ENCODE assay signal across 29 cellular contexts in genomic region chr13:66068683-66069082, GRCh38.
DNase-seq lines count a peak whose midpoint lies in the region; TF ChIP-seq lines count a peak whose summit lies in the region.
"Had no signal": no experiment of that assay in that cellular context is flagged by ENCODE, and none has a peak within 500 bp of the region (broad histone marks: within the 10 kb centered on the region; RNA-seq: fewer than 3 reads in every experiment).

No MANE protein-coding gene starts in this region.

- no peaks in the 10 kb centered on the region for H3F3A ChIP-seq in neural cell (ENCODE audit: insufficient read depth, low read length, poor library complexity, severe bottlenecking)

- peak; percentile 98 for TF ChIP-seq EP300 in neural cell (conservative IDR thresholded peaks at IDR 0.05; ENCODE audit: poor library complexity, severe bottlenecking)

- H3K9me3 ChIP-seq in neural cell (ENCODE audit: low read length) (no peaks in the 10 kb centered on the region), breast epithelium (no peaks in the 10 kb centered on the region)
- H3K9me3 ChIP-seq: A549; BE2C; BLaER1; BLaER1 treated with 17β-estradiol and CSF1 and Interleukin-3, amounts not matched to agents 10 nM and 100 nM; Caco-2 had no signal

- peak overlapping the region; percentile 50 for H3K27ac ChIP-seq in neural cell (ENCODE audit: low read length)
- H3K27ac ChIP-seq in breast epithelium, result no peak overlapping the region
- H3K27ac ChIP-seq: 22Rv1; A549; BLaER1; BLaER1 treated with 17β-estradiol and CSF1 and Interleukin-3, amounts not matched to agents 10 nM and 100 nM; C4-2B had no signal

- DNase-seq in OCI-M1 (lab: John Stamatoyannopoulos, UW), result peak; percentile 33
- no peak for DNase-seq in breast epithelium (ENCODE audit: low spot score in 2 of 2)
- no peak for DNase-seq in activated gamma-delta T cell (lab: John Stamatoyannopoulos, UW)
- DNase-seq: 8988T; ACHN; AML-193; BE2C; C1 segment of cervical spinal cord; Caco-2; Calu3; CD4-positive, alpha-beta memory T cell; CD4-positive, alpha-beta T cell; CD4-positive, CD25-positive, alpha-beta regulatory T cell; CD8-positive, alpha-beta memory T cell; CD8-positive, alpha-beta T cell; COR-L47; DMS 273 treated with DMSO at 0.1 percent for 48 hours; DMS153; DMS53; DMS79; DMS79 treated with DMSO at 0.1 percent for 48 hours; DND-41; EL had no signal

- H2AFZ ChIP-seq in neural cell (ENCODE audit: low read depth, low read length), result no peak overlapping the region

- intact Hi-C loops in breast epithelium (cut with DNase I; ENCODE audit: low total_unique reads), result no loop called here

- H3K9ac ChIP-seq in neural cell (ENCODE audit: low read length), result no peak overlapping the region
- H3K9ac ChIP-seq: BLaER1; BLaER1 treated with 17β-estradiol and CSF1 and Interleukin-3, amounts not matched to agents 10 nM and 100 nM had no signal

- TF ChIP-seq RAD21 in neural cell (conservative IDR thresholded peaks at IDR 0.05), result no peak

- no peaks in the 10 kb centered on the region for H3K36me3 ChIP-seq in neural cell (ENCODE audit: insufficient read depth, low read length)
- no peaks in the 10 kb centered on the region for H3K36me3 ChIP-seq in breast epithelium
- H3K36me3 ChIP-seq: BE2C; BLaER1; BLaER1 treated with 17β-estradiol and CSF1 and Interleukin-3, amounts not matched to agents 10 nM and 100 nM had no signal

- no peaks in the 10 kb centered on the region for H3K79me2 ChIP-seq in neural cell (replicated peaks; ENCODE audit: insufficient read depth, low read length)

- TF ChIP-seq CTCF in neural cell (IDR thresholded peaks at IDR 0.05; ENCODE audit: poor library complexity, severe bottlenecking) (no peak), breast epithelium (IDR thresholded peaks at IDR 0.05) (no peak)

- H3K4me3 ChIP-seq in neural cell (ENCODE audit: low read length) (no peak overlapping the region), breast epithelium (no peak overlapping the region)
- H3K4me3 ChIP-seq: A549; BLaER1; BLaER1 treated with 17β-estradiol and CSF1 and Interleukin-3, amounts not matched to agents 10 nM and 100 nM had no signal

- TF ChIP-seq POLR2A in breast epithelium (IDR thresholded peaks at IDR 0.05), result no peak

- H3K4me2 ChIP-seq in neural cell (ENCODE audit: low read length), result no peak overlapping the region
- H3K4me2 ChIP-seq: A549; BLaER1; BLaER1 treated with 17β-estradiol and CSF1 and Interleukin-3, amounts not matched to agents 10 nM and 100 nM had no signal

- H3K27me3 ChIP-seq in neural cell (ENCODE audit: insufficient read depth, low read depth, low read length) (no peaks in the 10 kb centered on the region), breast epithelium (no peaks in the 10 kb centered on the region)
- H3K27me3 ChIP-seq: BE2C; BLaER1; BLaER1 treated with 17β-estradiol and CSF1 and Interleukin-3, amounts not matched to agents 10 nM and 100 nM had no signal

- no peaks in the 10 kb centered on the region for H3K4me1 ChIP-seq in breast epithelium
- H3K4me1 ChIP-seq: A549; BE2C; BLaER1; BLaER1 treated with 17β-estradiol and CSF1 and Interleukin-3, amounts not matched to agents 10 nM and 100 nM; Caco-2 had no signal

- H3K9me2 ChIP-seq in neural cell (ENCODE audit: insufficient read depth, low read length), result no peaks in the 10 kb centered on the region

- H4K20me1 ChIP-seq in neural cell (ENCODE audit: insufficient read depth), result no peaks in the 10 kb centered on the region
- H4K20me1 ChIP-seq: BLaER1; BLaER1 treated with 17β-estradiol and CSF1 and Interleukin-3, amounts not matched to agents 10 nM and 100 nM had no signal

TF ChIP-seq in neural cell, 6 proteins besides CTCF, POLR2A, EP300 and RAD21:
- TF ChIP-seq SMC3 (conservative IDR thresholded peaks at IDR 0.05; ENCODE audit: poor library complexity), result no peak
- TF ChIP-seq POLR2AphosphoS5 (IDR thresholded peaks at IDR 0.05), result peak; percentile 74
- TF ChIP-seq REST (IDR thresholded peaks at IDR 0.05; ENCODE audit: borderline replicate concordance), result peak; percentile 99
